In genomic region chr4:125689839-125690238, GRCh38 we compare ENCODE assay signal across 18 cellular contexts.
"Had no signal": no experiment of that assay in that cellular context is flagged by ENCODE, and none has a peak within 500 bp of the region (broad histone marks: within the 10 kb centered on the region; RNA-seq: fewer than 3 reads in every experiment).

No MANE protein-coding gene starts in this region.

- DNase-seq: activated CD4-positive, alpha-beta memory T cell treated with anti-CD3 and anti-CD28 coated beads for 36 hours; activated CD4-positive, alpha-beta T cell treated with anti-CD3 and anti-CD28 coated beads for 36 hours; activated CD8-positive, alpha-beta memory T cell treated with anti-CD3 and anti-CD28 coated beads, Interleukin-2, amount 10 ng/mL, durations not matched to agents 7 days and 5 days; activated naive CD4-positive, alpha-beta T cell treated with anti-CD3 and anti-CD28 coated beads, Interleukin-2, amount 10 ng/mL, durations not matched to agents 7 days and 5 days; activated T-cell treated with anti-CD3 and anti-CD28 coated beads, Interleukin-2, amount 50 U/mL, for 1 hour; head of caudate nucleus; kidney glomerular epithelial cell; mesendoderm; stimulated activated CD4-positive, alpha-beta T cell treated with anti-CD3 and anti-CD28 coated beads, Interleukin-15, amount 100 ng/mL, for 24 hours; stimulated activated CD4-positive, alpha-beta T cell treated with anti-CD3 and anti-CD28 coated beads, Interleukin-4, amount 100 ng/mL, for 1 hour; stimulated activated naive B cell treated with anti-CD40 and anti-IgM and Interleukin-4, amounts not matched to agents 10 μg/mL and 1 μg/mL and 100 μg/mL, for 72 hours; tibial artery had no signal

- H3K9me3 ChIP-seq: ascending aorta, right atrium auricular region, tibial artery, vagina had no signal

- ATAC-seq: activated CD4-positive, alpha-beta T cell treated with anti-CD3 and anti-CD28 coated beads for 36 hours; activated CD8-positive, alpha-beta memory T cell treated with anti-CD3 and anti-CD28 coated beads, Interleukin-2, amount 10 ng/mL, durations not matched to agents 7 days and 5 days; natural killer cell treated with Interleukin-12 subunit alpha and Interleukin-12 subunit beta and Interleukin-15 and Interleukin-18, amount 100 ng/mL, for 72 hours; stimulated activated naive B cell treated with anti-CD40 and anti-IgM and Interleukin-4, amounts not matched to agents 10 μg/mL and 1 μg/mL and 100 μg/mL, for 72 hours had no signal

- FAIRE-seq: bronchial epithelial cell had no signal

- H3K4me3 ChIP-seq: ascending aorta, right atrium auricular region, skin epidermis, tibial artery, vagina had no signal

- H3K36me3 ChIP-seq: ascending aorta, right atrium auricular region, tibial artery, vagina had no signal

- H3K27me3 ChIP-seq: ascending aorta, right atrium auricular region, tibial artery, vagina had no signal

- H3K4me1 ChIP-seq: ascending aorta, right atrium auricular region, tibial artery, vagina had no signal

- H3K27ac ChIP-seq: ascending aorta, right atrium auricular region, skin epidermis, tibial artery, vagina had no signal
